2 cellular contexts compared by ENCODE assay signal in the genomic region with DNA sequence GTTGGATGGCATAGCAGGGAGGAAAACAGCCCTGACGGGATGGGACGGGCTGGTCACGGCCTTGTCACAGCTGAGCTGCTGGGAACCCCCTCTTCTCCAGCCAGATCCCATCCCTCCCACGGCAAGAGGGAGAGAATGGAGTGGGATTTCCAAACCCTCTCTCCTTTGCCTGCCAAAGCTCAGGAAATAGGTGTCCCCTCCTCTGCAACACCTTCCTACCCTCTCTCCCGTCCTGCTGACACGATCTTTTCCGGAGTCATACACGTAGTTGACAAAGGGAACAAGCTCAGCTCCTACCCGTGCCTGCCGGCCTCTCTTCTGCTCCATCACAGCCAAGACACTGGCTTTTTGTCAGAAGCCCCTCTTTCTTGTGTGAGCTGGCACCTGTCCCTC.
TF ChIP-seq lines count a peak whose summit lies in the region.

No MANE protein-coding gene starts in this region.

TF ChIP-seq in HepG2, 621 proteins besides CTCF, POLR2A, EP300 and RAD21 (continued from another document):
- peak; percentile 29; the same call in 1 of the 2 replicates for TF ChIP-seq POLR2AphosphoS5 (IDR thresholded peaks at IDR 0.05; ENCODE audit: low read depth, low read length)

TF ChIP-seq in WTC11, 78 proteins besides CTCF, POLR2A, EP300 and RAD21:
- TF ChIP-seq, protein P1, sequence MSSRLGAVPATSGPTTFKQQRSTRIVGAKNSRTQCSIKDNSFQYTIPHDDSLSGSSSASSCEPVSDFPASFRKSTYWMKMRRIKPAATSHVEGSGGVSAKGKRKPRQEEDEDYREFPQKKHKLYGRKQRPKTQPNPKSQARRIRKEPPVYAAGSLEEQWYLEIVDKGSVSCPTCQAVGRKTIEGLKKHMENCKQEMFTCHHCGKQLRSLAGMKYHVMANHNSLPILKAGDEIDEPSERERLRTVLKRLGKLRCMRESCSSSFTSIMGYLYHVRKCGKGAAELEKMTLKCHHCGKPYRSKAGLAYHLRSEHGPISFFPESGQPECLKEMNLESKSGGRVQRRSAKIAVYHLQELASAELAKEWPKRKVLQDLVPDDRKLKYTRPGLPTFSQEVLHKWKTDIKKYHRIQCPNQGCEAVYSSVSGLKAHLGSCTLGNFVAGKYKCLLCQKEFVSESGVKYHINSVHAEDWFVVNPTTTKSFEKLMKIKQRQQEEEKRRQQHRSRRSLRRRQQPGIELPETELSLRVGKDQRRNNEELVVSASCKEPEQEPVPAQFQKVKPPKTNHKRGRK (CRISPR knock-in tag; IDR thresholded peaks at IDR 0.05; ENCODE audit: borderline replicate concordance), result no peak
- TF ChIP-seq ZNF423 (CRISPR knock-in tag; IDR thresholded peaks at IDR 0.05), result no peak
- no peak for TF ChIP-seq NR3C1 (CRISPR knock-in tag; conservative IDR thresholded peaks at IDR 0.05; ENCODE audit: low read depth)
- no peak for TF ChIP-seq ELF4 (CRISPR knock-in tag; IDR thresholded peaks at IDR 0.05; ENCODE audit: low read depth)
- no peak for TF ChIP-seq MXD4 (CRISPR knock-in tag; IDR thresholded peaks at IDR 0.05; ENCODE audit: borderline replicate concordance)
- TF ChIP-seq ZNF317 (CRISPR knock-in tag; IDR thresholded peaks at IDR 0.05; ENCODE audit: borderline replicate concordance, low read depth), result no peak
- TF ChIP-seq, protein P2, sequence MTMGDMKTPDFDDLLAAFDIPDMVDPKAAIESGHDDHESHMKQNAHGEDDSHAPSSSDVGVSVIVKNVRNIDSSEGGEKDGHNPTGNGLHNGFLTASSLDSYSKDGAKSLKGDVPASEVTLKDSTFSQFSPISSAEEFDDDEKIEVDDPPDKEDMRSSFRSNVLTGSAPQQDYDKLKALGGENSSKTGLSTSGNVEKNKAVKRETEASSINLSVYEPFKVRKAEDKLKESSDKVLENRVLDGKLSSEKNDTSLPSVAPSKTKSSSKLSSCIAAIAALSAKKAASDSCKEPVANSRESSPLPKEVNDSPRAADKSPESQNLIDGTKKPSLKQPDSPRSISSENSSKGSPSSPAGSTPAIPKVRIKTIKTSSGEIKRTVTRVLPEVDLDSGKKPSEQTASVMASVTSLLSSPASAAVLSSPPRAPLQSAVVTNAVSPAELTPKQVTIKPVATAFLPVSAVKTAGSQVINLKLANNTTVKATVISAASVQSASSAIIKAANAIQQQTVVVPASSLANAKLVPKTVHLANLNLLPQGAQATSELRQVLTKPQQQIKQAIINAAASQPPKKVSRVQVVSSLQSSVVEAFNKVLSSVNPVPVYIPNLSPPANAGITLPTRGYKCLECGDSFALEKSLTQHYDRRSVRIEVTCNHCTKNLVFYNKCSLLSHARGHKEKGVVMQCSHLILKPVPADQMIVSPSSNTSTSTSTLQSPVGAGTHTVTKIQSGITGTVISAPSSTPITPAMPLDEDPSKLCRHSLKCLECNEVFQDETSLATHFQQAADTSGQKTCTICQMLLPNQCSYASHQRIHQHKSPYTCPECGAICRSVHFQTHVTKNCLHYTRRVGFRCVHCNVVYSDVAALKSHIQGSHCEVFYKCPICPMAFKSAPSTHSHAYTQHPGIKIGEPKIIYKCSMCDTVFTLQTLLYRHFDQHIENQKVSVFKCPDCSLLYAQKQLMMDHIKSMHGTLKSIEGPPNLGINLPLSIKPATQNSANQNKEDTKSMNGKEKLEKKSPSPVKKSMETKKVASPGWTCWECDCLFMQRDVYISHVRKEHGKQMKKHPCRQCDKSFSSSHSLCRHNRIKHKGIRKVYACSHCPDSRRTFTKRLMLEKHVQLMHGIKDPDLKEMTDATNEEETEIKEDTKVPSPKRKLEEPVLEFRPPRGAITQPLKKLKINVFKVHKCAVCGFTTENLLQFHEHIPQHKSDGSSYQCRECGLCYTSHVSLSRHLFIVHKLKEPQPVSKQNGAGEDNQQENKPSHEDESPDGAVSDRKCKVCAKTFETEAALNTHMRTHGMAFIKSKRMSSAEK (CRISPR knock-in tag; IDR thresholded peaks at IDR 0.05; ENCODE audit: borderline replicate concordance), result no peak
- no peak for TF ChIP-seq ZNF219 (CRISPR knock-in tag; IDR thresholded peaks at IDR 0.05; ENCODE audit: borderline replicate concordance)
- TF ChIP-seq, protein P3, sequence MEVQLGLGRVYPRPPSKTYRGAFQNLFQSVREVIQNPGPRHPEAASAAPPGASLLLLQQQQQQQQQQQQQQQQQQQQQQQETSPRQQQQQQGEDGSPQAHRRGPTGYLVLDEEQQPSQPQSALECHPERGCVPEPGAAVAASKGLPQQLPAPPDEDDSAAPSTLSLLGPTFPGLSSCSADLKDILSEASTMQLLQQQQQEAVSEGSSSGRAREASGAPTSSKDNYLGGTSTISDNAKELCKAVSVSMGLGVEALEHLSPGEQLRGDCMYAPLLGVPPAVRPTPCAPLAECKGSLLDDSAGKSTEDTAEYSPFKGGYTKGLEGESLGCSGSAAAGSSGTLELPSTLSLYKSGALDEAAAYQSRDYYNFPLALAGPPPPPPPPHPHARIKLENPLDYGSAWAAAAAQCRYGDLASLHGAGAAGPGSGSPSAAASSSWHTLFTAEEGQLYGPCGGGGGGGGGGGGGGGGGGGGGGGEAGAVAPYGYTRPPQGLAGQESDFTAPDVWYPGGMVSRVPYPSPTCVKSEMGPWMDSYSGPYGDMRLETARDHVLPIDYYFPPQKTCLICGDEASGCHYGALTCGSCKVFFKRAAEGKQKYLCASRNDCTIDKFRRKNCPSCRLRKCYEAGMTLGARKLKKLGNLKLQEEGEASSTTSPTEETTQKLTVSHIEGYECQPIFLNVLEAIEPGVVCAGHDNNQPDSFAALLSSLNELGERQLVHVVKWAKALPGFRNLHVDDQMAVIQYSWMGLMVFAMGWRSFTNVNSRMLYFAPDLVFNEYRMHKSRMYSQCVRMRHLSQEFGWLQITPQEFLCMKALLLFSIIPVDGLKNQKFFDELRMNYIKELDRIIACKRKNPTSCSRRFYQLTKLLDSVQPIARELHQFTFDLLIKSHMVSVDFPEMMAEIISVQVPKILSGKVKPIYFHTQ (CRISPR knock-in tag; IDR thresholded peaks at IDR 0.05), result no peak
- TF ChIP-seq TEAD1 (CRISPR knock-in tag; IDR thresholded peaks at IDR 0.05), result no peak
- TF ChIP-seq HMGA2 (CRISPR knock-in tag; IDR thresholded peaks at IDR 0.05), result no peak
- TF ChIP-seq, protein P4, sequence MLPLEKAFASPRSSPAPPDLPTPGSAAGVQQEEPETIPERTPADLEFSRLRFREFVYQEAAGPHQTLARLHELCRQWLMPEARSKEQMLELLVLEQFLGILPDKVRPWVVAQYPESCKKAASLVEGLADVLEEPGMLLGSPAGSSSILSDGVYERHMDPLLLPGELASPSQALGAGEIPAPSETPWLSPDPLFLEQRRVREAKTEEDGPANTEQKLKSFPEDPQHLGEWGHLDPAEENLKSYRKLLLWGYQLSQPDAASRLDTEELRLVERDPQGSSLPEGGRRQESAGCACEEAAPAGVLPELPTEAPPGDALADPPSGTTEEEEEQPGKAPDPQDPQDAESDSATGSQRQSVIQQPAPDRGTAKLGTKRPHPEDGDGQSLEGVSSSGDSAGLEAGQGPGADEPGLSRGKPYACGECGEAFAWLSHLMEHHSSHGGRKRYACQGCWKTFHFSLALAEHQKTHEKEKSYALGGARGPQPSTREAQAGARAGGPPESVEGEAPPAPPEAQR (CRISPR knock-in tag; IDR thresholded peaks at IDR 0.05), result no peak
- no peak for TF ChIP-seq ZNF396 (CRISPR knock-in tag; IDR thresholded peaks at IDR 0.05; ENCODE audit: borderline replicate concordance)
- TF ChIP-seq, protein P5, sequence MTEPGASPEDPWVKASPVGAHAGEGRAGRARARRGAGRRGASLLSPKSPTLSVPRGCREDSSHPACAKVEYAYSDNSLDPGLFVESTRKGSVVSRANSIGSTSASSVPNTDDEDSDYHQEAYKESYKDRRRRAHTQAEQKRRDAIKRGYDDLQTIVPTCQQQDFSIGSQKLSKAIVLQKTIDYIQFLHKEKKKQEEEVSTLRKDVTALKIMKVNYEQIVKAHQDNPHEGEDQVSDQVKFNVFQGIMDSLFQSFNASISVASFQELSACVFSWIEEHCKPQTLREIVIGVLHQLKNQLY (CRISPR knock-in tag; IDR thresholded peaks at IDR 0.05), result no peak
- TF ChIP-seq, protein P6, sequence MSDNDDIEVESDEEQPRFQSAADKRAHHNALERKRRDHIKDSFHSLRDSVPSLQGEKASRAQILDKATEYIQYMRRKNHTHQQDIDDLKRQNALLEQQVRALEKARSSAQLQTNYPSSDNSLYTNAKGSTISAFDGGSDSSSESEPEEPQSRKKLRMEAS (CRISPR knock-in tag; IDR thresholded peaks at IDR 0.05), result no peak
- TF ChIP-seq ATF1 (CRISPR knock-in tag; IDR thresholded peaks at IDR 0.05), result no peak
TF ChIP-seq in WTC11: peak in this region for 0.
